2 cellular contexts compared by ENCODE assay signal in the genomic region with DNA sequence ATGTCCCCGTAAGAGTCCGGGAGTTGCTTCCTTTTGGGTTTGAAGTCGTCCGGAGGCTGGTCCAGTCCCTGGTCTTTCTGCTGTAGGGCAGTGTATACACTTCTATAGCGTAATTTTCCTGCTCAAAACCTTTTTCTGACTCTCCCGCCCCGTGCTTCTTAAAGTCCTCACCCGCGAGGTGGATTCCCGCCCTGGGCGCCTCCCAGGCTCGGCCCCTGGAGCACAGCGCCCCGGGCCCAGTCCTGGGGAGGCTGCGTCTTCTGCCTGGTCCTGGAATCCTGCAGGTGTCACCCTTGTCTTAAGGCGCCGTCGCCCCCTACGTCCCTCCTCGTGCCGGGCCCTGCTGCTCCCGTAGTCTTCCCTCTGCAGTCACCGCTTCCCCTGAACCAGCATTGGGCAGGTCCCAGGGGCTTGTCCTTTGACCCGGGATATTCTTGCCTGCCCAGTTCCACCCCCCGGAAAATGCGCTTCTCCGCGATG.
TF ChIP-seq lines count a peak whose summit lies in the region.

No MANE protein-coding gene starts in this region.

TF ChIP-seq in H1, 55 proteins besides CTCF, POLR2A, EP300 and RAD21 (continues in another document):
- TF ChIP-seq EGR1 (IDR thresholded peaks at IDR 0.05; ENCODE audit: borderline replicate concordance, low read depth, low read length) = 0 out of 2 replicates have a peak, but pooled peaks have one; percentile 14
- TF ChIP-seq CHD2 (IDR thresholded peaks at IDR 0.05; ENCODE audit: low read length) = no peak
- TF ChIP-seq ASH2L (IDR thresholded peaks at IDR 0.05; ENCODE audit: low read length) = peak; percentile 18
- no peak for TF ChIP-seq JUND (IDR thresholded peaks at IDR 0.05; ENCODE audit: low read length)
- TF ChIP-seq SP4 (IDR thresholded peaks at IDR 0.05; ENCODE audit: low read length) = no peak
- TF ChIP-seq SAP30 (IDR thresholded peaks at IDR 0.05; ENCODE audit: insufficient read depth, insufficient replicate concordance, low read length) = no peak
- TF ChIP-seq HDAC2 (IDR thresholded peaks at IDR 0.05; ENCODE audit: borderline replicate concordance in 1 of 2, low read depth in 2 of 2, low read length in 2 of 2) = no peak
- TF ChIP-seq RNF2 (IDR thresholded peaks at IDR 0.05; ENCODE audit: borderline replicate concordance, low read depth, low read length, missing control alignments, poor library complexity, severe bottlenecking) = no peak
- TF ChIP-seq SIN3A (conservative IDR thresholded peaks at IDR 0.05 in 1 of 2, IDR thresholded peaks at IDR 0.05 in 1 of 2; ENCODE audit: low read depth in 1 of 2, low read length in 2 of 2) = peak in 1 of 2 experiments; percentile 59; a peak in 1 of 4 replicates
- no peak for TF ChIP-seq POLR2AphosphoS5 (IDR thresholded peaks at IDR 0.05; ENCODE audit: low read depth, low read length)
- no peak for TF ChIP-seq TEAD4 (IDR thresholded peaks at IDR 0.05; ENCODE audit: low read depth, low read length)
- no peak for TF ChIP-seq CBX5 (IDR thresholded peaks at IDR 0.05; ENCODE audit: low read depth, low read length)
- TF ChIP-seq, protein P1, sequence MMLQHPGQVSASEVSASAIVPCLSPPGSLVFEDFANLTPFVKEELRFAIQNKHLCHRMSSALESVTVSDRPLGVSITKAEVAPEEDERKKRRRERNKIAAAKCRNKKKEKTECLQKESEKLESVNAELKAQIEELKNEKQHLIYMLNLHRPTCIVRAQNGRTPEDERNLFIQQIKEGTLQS (IDR thresholded peaks at IDR 0.05; ENCODE audit: insufficient read depth, low read depth, low read length) = no peak
- TF ChIP-seq BRCA1 (IDR thresholded peaks at IDR 0.05; ENCODE audit: low read depth, low read length) = no peak
- no peak for TF ChIP-seq RFX5 (IDR thresholded peaks at IDR 0.05; ENCODE audit: borderline replicate concordance, low read depth, low read length)
- peak; percentile 88 for TF ChIP-seq KDM4A (IDR thresholded peaks at IDR 0.05; ENCODE audit: low read depth, low read length, severe bottlenecking)
- TF ChIP-seq MAFK (IDR thresholded peaks at IDR 0.05; ENCODE audit: low read depth, low read length) = no peak
- TF ChIP-seq CEBPB (IDR thresholded peaks at IDR 0.05; ENCODE audit: low read depth, low read length) = no peak
- no peak for TF ChIP-seq CBX8 (IDR thresholded peaks at IDR 0.05; ENCODE audit: borderline replicate concordance, low read depth, low read length)
- TF ChIP-seq EZH2 (IDR thresholded peaks at IDR 0.05; ENCODE audit: low read depth, low read length, severe bottlenecking) = no peak
- 0 out of 2 replicates have a peak, but pooled peaks have one; percentile 22 for TF ChIP-seq PHF8 (conservative IDR thresholded peaks at IDR 0.05; ENCODE audit: low read depth, low read length)
- TF ChIP-seq GABPA (IDR thresholded peaks at IDR 0.05; ENCODE audit: borderline replicate concordance, insufficient read depth, low read length) = no peak
- TF ChIP-seq BACH1 (IDR thresholded peaks at IDR 0.05; ENCODE audit: low read length) = no peak
- no peak for TF ChIP-seq KDM5A (IDR thresholded peaks at IDR 0.05; ENCODE audit: low read length)
- TF ChIP-seq HDAC6 (IDR thresholded peaks at IDR 0.05; ENCODE audit: low read depth, low read length) = no peak
- TF ChIP-seq, protein P2, sequence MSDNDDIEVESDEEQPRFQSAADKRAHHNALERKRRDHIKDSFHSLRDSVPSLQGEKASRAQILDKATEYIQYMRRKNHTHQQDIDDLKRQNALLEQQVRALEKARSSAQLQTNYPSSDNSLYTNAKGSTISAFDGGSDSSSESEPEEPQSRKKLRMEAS (IDR thresholded peaks at IDR 0.05) = peak; percentile 98
- no peak for TF ChIP-seq GTF2F1 (IDR thresholded peaks at IDR 0.05; ENCODE audit: borderline replicate concordance, low read depth, low read length)
- no peak for TF ChIP-seq BCL11A (IDR thresholded peaks at IDR 0.05; ENCODE audit: low read depth in 2 of 2, low read length in 2 of 2)
- no peak for TF ChIP-seq YY1 (IDR thresholded peaks at IDR 0.05; ENCODE audit: low read depth, low read length)
- 0 out of 2 replicates have a peak, but pooled peaks have one; percentile 22 for TF ChIP-seq SUZ12 (IDR thresholded peaks at IDR 0.05; ENCODE audit: low read length)
- TF ChIP-seq RBBP5 (IDR thresholded peaks at IDR 0.05; ENCODE audit: borderline replicate concordance, low read depth, low read length) = 0 out of 2 replicates have a peak, but pooled peaks have one; percentile 39
- TF ChIP-seq CTBP2 (IDR thresholded peaks at IDR 0.05; ENCODE audit: borderline replicate concordance, insufficient read depth, insufficient read length, low read length) = no peak
- no peak for TF ChIP-seq NANOG (IDR thresholded peaks at IDR 0.05; ENCODE audit: insufficient read depth, low read depth, low read length, poor library complexity, severe bottlenecking)
- TF ChIP-seq SIRT6 (IDR thresholded peaks at IDR 0.05; ENCODE audit: low read length) = no peak
- peak; percentile 30 for TF ChIP-seq CREB1 (IDR thresholded peaks at IDR 0.05)

TF ChIP-seq in liver, 16 proteins besides CTCF, POLR2A, EP300 and RAD21:
- TF ChIP-seq, protein P3, sequence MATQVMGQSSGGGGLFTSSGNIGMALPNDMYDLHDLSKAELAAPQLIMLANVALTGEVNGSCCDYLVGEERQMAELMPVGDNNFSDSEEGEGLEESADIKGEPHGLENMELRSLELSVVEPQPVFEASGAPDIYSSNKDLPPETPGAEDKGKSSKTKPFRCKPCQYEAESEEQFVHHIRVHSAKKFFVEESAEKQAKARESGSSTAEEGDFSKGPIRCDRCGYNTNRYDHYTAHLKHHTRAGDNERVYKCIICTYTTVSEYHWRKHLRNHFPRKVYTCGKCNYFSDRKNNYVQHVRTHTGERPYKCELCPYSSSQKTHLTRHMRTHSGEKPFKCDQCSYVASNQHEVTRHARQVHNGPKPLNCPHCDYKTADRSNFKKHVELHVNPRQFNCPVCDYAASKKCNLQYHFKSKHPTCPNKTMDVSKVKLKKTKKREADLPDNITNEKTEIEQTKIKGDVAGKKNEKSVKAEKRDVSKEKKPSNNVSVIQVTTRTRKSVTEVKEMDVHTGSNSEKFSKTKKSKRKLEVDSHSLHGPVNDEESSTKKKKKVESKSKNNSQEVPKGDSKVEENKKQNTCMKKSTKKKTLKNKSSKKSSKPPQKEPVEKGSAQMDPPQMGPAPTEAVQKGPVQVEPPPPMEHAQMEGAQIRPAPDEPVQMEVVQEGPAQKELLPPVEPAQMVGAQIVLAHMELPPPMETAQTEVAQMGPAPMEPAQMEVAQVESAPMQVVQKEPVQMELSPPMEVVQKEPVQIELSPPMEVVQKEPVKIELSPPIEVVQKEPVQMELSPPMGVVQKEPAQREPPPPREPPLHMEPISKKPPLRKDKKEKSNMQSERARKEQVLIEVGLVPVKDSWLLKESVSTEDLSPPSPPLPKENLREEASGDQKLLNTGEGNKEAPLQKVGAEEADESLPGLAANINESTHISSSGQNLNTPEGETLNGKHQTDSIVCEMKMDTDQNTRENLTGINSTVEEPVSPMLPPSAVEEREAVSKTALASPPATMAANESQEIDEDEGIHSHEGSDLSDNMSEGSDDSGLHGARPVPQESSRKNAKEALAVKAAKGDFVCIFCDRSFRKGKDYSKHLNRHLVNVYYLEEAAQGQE (IDR thresholded peaks at IDR 0.05) = no peak
- TF ChIP-seq NR2F2 (IDR thresholded peaks at IDR 0.05) (no peak), FOXA2 (IDR thresholded peaks at IDR 0.05) (no peak), HNF4A (conservative IDR thresholded peaks at IDR 0.05) (no peak), HNF4G (IDR thresholded peaks at IDR 0.05) (no peak), TAF1 (conservative IDR thresholded peaks at IDR 0.05) (no peak), SP1 (IDR thresholded peaks at IDR 0.05) (no peak), EGR1 (IDR thresholded peaks at IDR 0.05; ENCODE audit: low read depth in 2 of 2) (no peak), FOXA1 (IDR thresholded peaks at IDR 0.05) (no peak)
- TF ChIP-seq, protein P1 (IDR thresholded peaks at IDR 0.05) = no peak
- TF ChIP-seq, protein P4, sequence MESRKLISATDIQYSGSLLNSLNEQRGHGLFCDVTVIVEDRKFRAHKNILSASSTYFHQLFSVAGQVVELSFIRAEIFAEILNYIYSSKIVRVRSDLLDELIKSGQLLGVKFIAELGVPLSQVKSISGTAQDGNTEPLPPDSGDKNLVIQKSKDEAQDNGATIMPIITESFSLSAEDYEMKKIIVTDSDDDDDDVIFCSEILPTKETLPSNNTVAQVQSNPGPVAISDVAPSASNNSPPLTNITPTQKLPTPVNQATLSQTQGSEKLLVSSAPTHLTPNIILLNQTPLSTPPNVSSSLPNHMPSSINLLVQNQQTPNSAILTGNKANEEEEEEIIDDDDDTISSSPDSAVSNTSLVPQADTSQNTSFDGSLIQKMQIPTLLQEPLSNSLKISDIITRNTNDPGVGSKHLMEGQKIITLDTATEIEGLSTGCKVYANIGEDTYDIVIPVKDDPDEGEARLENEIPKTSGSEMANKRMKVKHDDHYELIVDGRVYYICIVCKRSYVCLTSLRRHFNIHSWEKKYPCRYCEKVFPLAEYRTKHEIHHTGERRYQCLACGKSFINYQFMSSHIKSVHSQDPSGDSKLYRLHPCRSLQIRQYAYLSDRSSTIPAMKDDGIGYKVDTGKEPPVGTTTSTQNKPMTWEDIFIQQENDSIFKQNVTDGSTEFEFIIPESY (IDR thresholded peaks at IDR 0.05) = no peak
- TF ChIP-seq, protein P2 (IDR thresholded peaks at IDR 0.05) = no peak
